In genomic region chr1:221777434-221778072, GRCh38 we compare ENCODE assay signal across 9 cellular contexts. TPM values are rescaled to one million over a fixed set of nuclear protein-coding genes. Genes with fewer than 3 reads are reported as not detected.
DNase-seq lines count a peak whose midpoint lies in the region; ATAC-seq and TF ChIP-seq lines count a peak whose summit lies in the region.
"Had no signal": no experiment of that assay in that cellular context is flagged by ENCODE, and none has a peak within 500 bp of the region (broad histone marks: within the 10 kb centered on the region; RNA-seq: fewer than 3 reads in every experiment).

No MANE protein-coding gene starts in this region.

- peak; percentile 60 for DNase-seq in GDM1 (lab: John Stamatoyannopoulos, UW)
- DNase-seq in activated gamma-delta T cell treated with anti-CD3 and anti-CD28 coated beads, Interleukin-2, amount 50 U/mL, for 16 hours (ENCODE audit: low read depth) = peak; percentile 44
- no peak for DNase-seq in left cardiac atrium
- DNase-seq in osteocyte (ENCODE audit: extremely low spot score, unreplicated experiment) = no peak
- no peak for DNase-seq in GM23248
- DNase-seq in cardiac septum (ENCODE audit: low spot score) = no peak
- DNase-seq: pancreas had no signal

- H3K9me3 ChIP-seq in GM23248 (ENCODE audit: low read depth) = no peaks in the 10 kb centered on the region
- H3K9me3 ChIP-seq: pancreas had no signal

- TF ChIP-seq CTCF in osteocyte (IDR thresholded peaks at IDR 0.05) = no peak

- H3K27me3 Mint-ChIP-seq in osteocyte (ENCODE audit: unreplicated experiment) = peaks cover 7% of the 10 kb centered on the region

- H3F3A ChIP-seq in GM23248 (ENCODE audit: insufficient read depth) = no peaks in the 10 kb centered on the region

- H3K27me3 ChIP-seq in GM23248 (replicated peaks; ENCODE audit: insufficient read depth) = no peaks in the 10 kb centered on the region
- H3K27me3 ChIP-seq: pancreas had no signal

- no peaks in the 10 kb centered on the region for H3K9me2 ChIP-seq in GM23248 (ENCODE audit: insufficient read depth)

- intact Hi-C loops in left cardiac atrium (cut with DNase I) = no loop called here
- intact Hi-C loops in cardiac septum (cut with DNase I) = no loop called here

- H3K9me3 Mint-ChIP-seq in osteocyte (ENCODE audit: unreplicated experiment) = no peaks in the 10 kb centered on the region

- no peak overlapping the region for H2AFZ ChIP-seq in GM23248

- ATAC-seq in GM21367 (IDR thresholded peaks at IDR 0.05; ENCODE audit: unreplicated experiment) (peak; percentile 63), HG03565 (IDR thresholded peaks at IDR 0.05; ENCODE audit: unreplicated experiment) (peak; percentile 62), left cardiac atrium (no peak)

- H3K4me1 ChIP-seq in GM23248 (ENCODE audit: insufficient read depth) = no peaks in the 10 kb centered on the region
- H3K4me1 ChIP-seq: pancreas had no signal

- H3K4me2 ChIP-seq in GM23248 (ENCODE audit: unreplicated experiment) = no peak overlapping the region

- no peak overlapping the region for H3K27ac Mint-ChIP-seq in osteocyte (ENCODE audit: unreplicated experiment)

- no peaks in the 10 kb centered on the region for H3K36me3 ChIP-seq in GM23248 (ENCODE audit: low read depth)
- H3K36me3 ChIP-seq: pancreas had no signal

- in situ Hi-C loops in GM23248 (cut with MboI) = no loop called here

- H3K79me2 ChIP-seq in GM23248 (ENCODE audit: insufficient read depth) = no peaks in the 10 kb centered on the region

- no peak overlapping the region for H3K27ac ChIP-seq in GM23248
- H3K27ac ChIP-seq: pancreas had no signal

- no peaks in the 10 kb centered on the region for H3K36me3 Mint-ChIP-seq in osteocyte (ENCODE audit: unreplicated experiment)

- H3K4me3 ChIP-seq in GM23248 = no peak overlapping the region
- H3K4me3 ChIP-seq: pancreas had no signal

- no peaks in the 10 kb centered on the region for H3K4me1 Mint-ChIP-seq in osteocyte (ENCODE audit: unreplicated experiment)

- 97 to 98% methylated on average over 8 of the region's 8 CpGs for WGBS in GM23248 (ENCODE audit: low coverage in 1 of 2, low lambda C conversion rate in 2 of 2, missing lambda C conversion rate in 2 of 2), 2 experiments

- no peak overlapping the region for H3K9ac ChIP-seq in GM23248

- no peak overlapping the region for H3K4me3 Mint-ChIP-seq in osteocyte (ENCODE audit: unreplicated experiment)

- H4K20me1 ChIP-seq in GM23248 (ENCODE audit: insufficient read depth) = no peaks in the 10 kb centered on the region

RNA-seq across cellular contexts. Expression of gene DUSP10, which starts 35.7 kb away (rescaled TPM):
- total RNA-seq in left cardiac atrium (1 to 10 TPM; 5.3 to 6.5 TPM), osteocyte (3.0 and 3.2 TPM in 2 replicates), cardiac septum (2.8 TPM)
- total RNA-seq in GM23248 (2014; rRNA removed; shearing (Covaris generic)) = 10.5 and 19.3 TPM in 2 replicates
- polyA plus RNA-seq in GM23248 (2016; fragmentation: Nextera tagmentation; extraction: Ambion mirVana) = 16.2 and 16.4 TPM in 2 replicates

Comparison
In these comparisons a context has a peak if more than half of its experiments do, and no peak if none do; other contexts are left out.
1. DNase-seq: peak in GDM1 (single experiment) and activated gamma-delta T cell treated with anti-CD3 and anti-CD28 coated beads, Interleukin-2, amount 50 U/mL, for 16 hours (single experiment); none in left cardiac atrium (single experiment), osteocyte (single experiment), GM23248 (single experiment) and cardiac septum (single experiment).
2. ATAC-seq: peak in GM21367 (single experiment) and HG03565 (single experiment); none in left cardiac atrium (0 of 2).